ENCODE assay signal across 9 cellular contexts in genomic region chr5:156913719-156914370, GRCh38.
A peak's percentile ranks its signal among the peaks of the same experiment; 100 is the strongest.
DNase-seq lines count a peak whose midpoint lies in the region; ATAC-seq and TF ChIP-seq lines count a peak whose summit lies in the region.
"Had no signal": no experiment of that assay in that cellular context is flagged by ENCODE, and none has a peak within 500 bp of the region (broad histone marks: within the 10 kb centered on the region; RNA-seq: fewer than 3 reads in every experiment).

No MANE protein-coding gene starts in this region.

- no peak overlapping the region for H3K9ac ChIP-seq in NT2/D1 (ENCODE audit: insufficient read length, low read depth)

- H3K9me3 ChIP-seq in NT2/D1 (ENCODE audit: insufficient read depth, low read length) = peaks cover 11% of the 10 kb centered on the region; the same call in 1 of the 2 replicates

- DNase-seq in GM06990 (ENCODE audit: extremely low read depth, insufficient read length) (peak; percentile 28), GM20000 (ENCODE audit: low spot score) (peak; percentile 59), NT2/D1 (ENCODE audit: low read depth, low spot score) (peak; percentile 81), left kidney (ENCODE audit: low read depth, low spot score) (peak; percentile 7), NK-92 (lab: John Stamatoyannopoulos, UW; ENCODE audit: unreplicated experiment) (no peak), COLO829 (ENCODE audit: low spot score) (no peak)
- no peak for DNase-seq in stimulated activated CD8-positive, alpha-beta memory T cell treated with anti-CD3 and anti-CD28 coated beads, Interleukin-4, amount 100 ng/mL, for 48 hours

- H3K36me3 ChIP-seq in GM06990 (ENCODE audit: control insufficient read depth, insufficient read depth, low read length) (no peaks in the 10 kb centered on the region), NT2/D1 (ENCODE audit: insufficient read depth, insufficient read length, low read length) (no peaks in the 10 kb centered on the region)
- H3K36me3 ChIP-seq: cardiac muscle cell had no signal

- no peak overlapping the region; the same call in 1 of the 2 replicates for H3K4me3 ChIP-seq in GM06990 (replicated peaks; ENCODE audit: low read depth, low read length)
- no peak overlapping the region for H3K4me3 ChIP-seq in NT2/D1 (ENCODE audit: insufficient read length, low read depth)
- H3K4me3 ChIP-seq: cardiac muscle cell had no signal

- peak; percentile 92 for ATAC-seq in HG03460 (IDR thresholded peaks at IDR 0.05; ENCODE audit: unreplicated experiment)

- no peaks in the 10 kb centered on the region for H3K4me1 ChIP-seq in NT2/D1 (ENCODE audit: insufficient read depth, insufficient read length)

- no peak for TF ChIP-seq CTCF in GM06990 (IDR thresholded peaks at IDR 0.05; ENCODE audit: insufficient read depth, low read length, poor library complexity, severe bottlenecking)
- no peak for TF ChIP-seq CTCF in GM20000 (IDR thresholded peaks at IDR 0.05; ENCODE audit: extremely low read depth, missing control alignments)

- no peaks in the 10 kb centered on the region for H3K27me3 ChIP-seq in GM06990 (replicated peaks; ENCODE audit: control insufficient read depth, insufficient read depth, low read length)
- H3K27me3 ChIP-seq in NT2/D1 (ENCODE audit: insufficient read depth, insufficient read length) = no peaks in the 10 kb centered on the region
- H3K27me3 ChIP-seq: cardiac muscle cell had no signal

Comparison
In these comparisons a context has a peak if more than half of its experiments do, and no peak if none do; other contexts are left out.
1. DNase-seq: peak in GM06990 (single experiment), GM20000 (single experiment), NT2/D1 (single experiment) and left kidney (single experiment); none in stimulated activated CD8-positive, alpha-beta memory T cell treated with anti-CD3 and anti-CD28 coated beads, Interleukin-4, amount 100 ng/mL, for 48 hours (single experiment), NK-92 (single experiment) and COLO829 (single experiment).